In the genomic region with DNA sequence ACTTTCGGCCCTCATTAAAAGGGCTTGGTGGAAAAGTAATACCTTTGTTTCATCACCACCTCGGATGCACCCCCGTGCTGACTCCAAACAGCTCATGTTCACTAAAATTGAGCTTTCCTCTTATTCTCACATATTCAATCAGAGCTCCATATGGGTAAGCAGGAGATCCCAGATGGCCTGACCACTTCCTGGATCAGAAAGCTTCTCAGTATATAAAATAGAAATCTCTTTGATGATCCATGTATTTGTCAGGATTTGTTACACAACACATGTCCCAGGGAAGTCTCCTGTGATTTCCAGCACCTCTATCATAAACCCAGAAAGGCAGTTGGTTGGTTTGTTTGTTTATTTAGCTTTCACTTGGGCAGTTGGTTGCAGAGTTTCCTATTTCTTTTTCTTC, we compare ENCODE assay signal across 20 cellular contexts.
A peak's percentile ranks its signal among the peaks of the same experiment; 100 is the strongest.
DNase-seq lines count a peak whose midpoint lies in the region; ATAC-seq and TF ChIP-seq lines count a peak whose summit lies in the region.
"Had no signal": no experiment of that assay in that cellular context is flagged by ENCODE, and none has a peak within 500 bp of the region (broad histone marks: within the 10 kb centered on the region; RNA-seq: fewer than 3 reads in every experiment).

No MANE protein-coding gene starts in this region.

- peaks cover 26% of the 10 kb centered on the region for H3K4me1 Mint-ChIP-seq in MCF 10A (ENCODE audit: insufficient read depth, unreplicated experiment)
- H3K4me1 Mint-ChIP-seq: CD14-positive monocyte had no signal

- no peak overlapping the region for H3K9ac ChIP-seq in mammary epithelial cell (ENCODE audit: insufficient read depth, low read length)
- no peak overlapping the region for H3K9ac ChIP-seq in smooth muscle cell (ENCODE audit: low read depth)
- H3K9ac ChIP-seq: GM23248 had no signal

- WGBS in mammary epithelial cell (ENCODE audit: low coverage, missing lambda C conversion rate), result 86% methylated on average over 3 of the region's 3 CpGs
- 19% methylated on average over 3 of the region's 3 CpGs for WGBS in smooth muscle cell (ENCODE audit: low lambda C conversion rate)

- H3K4me2 ChIP-seq in mammary epithelial cell (ENCODE audit: insufficient read depth, low read depth, low read length) (no peak overlapping the region), smooth muscle cell (peak overlapping the region; percentile 62)

- BruUV-seq in MCF 10A (replicated peaks; lab: Mats Ljungman, UMichigan) (no TSS peak), mammary epithelial cell (replicated peaks; lab: Mats Ljungman, UMichigan) (no TSS peak)

- CTCF ChIA-PET in MCF 10A (lab: Yijun Ruan, JAX), result no interaction called here
- CTCF ChIA-PET in mammary epithelial cell (lab: Charles Lee; ENCODE audit: low non-redundant PET), result no interaction called here

- H2AFZ ChIP-seq in mammary epithelial cell (ENCODE audit: low read depth, low read length) (peak overlapping the region; percentile 40), smooth muscle cell (ENCODE audit: low read depth) (no peak overlapping the region)
- H2AFZ ChIP-seq: GM23248 had no signal

- intact Hi-C loops in MCF 10A (cut with micrococcal nuclease), result no loop called here
- intact Hi-C loops in breast epithelium (cut with DNase I; ENCODE audit: low total_unique reads), result no loop called here
- intact Hi-C loops in mammary epithelial cell (cut with micrococcal nuclease), result no loop called here

- no peak for ATAC-seq in HG02588 (IDR thresholded peaks at IDR 0.05; ENCODE audit: unreplicated experiment)

- no peaks in the 10 kb centered on the region for H3K9me3 ChIP-seq in breast epithelium
- H3K9me3 ChIP-seq in mammary epithelial cell (replicated peaks; ENCODE audit: insufficient read depth, low read length), result no peaks in the 10 kb centered on the region
- no peaks in the 10 kb centered on the region for H3K9me3 ChIP-seq in smooth muscle cell (replicated peaks; ENCODE audit: low read depth)

- H3K27me3 ChIP-seq in breast epithelium (no peaks in the 10 kb centered on the region), mammary epithelial cell (ENCODE audit: insufficient read depth, low read length) (no peaks in the 10 kb centered on the region), smooth muscle cell (ENCODE audit: low read depth) (no peaks in the 10 kb centered on the region)

- H3K27ac ChIP-seq in breast epithelium (no peak overlapping the region), mammary epithelial cell (ENCODE audit: insufficient read depth, low read depth, low read length) (no peak overlapping the region), smooth muscle cell (ENCODE audit: low read depth) (peak overlapping the region; percentile 80)
- H3K27ac ChIP-seq: GM23248, HL-60 had no signal

- dilution Hi-C loops in mammary epithelial cell (cut with HindIII; ENCODE audit: low sequenced_read_pairs), result no loop called here

- TF ChIP-seq POLR2A in breast epithelium (IDR thresholded peaks at IDR 0.05), result no peak

- H3K79me2 ChIP-seq in mammary epithelial cell (ENCODE audit: insufficient read depth, low read length) (no peaks in the 10 kb centered on the region), smooth muscle cell (ENCODE audit: low read depth) (peaks cover 6% of the 10 kb centered on the region)

- H3K9me3 Mint-ChIP-seq in MCF 10A (ENCODE audit: unreplicated experiment), result no peaks in the 10 kb centered on the region

- H3K27ac Mint-ChIP-seq in MCF 10A (ENCODE audit: low read depth, unreplicated experiment), result peak overlapping the region; percentile 13
- H3K27ac Mint-ChIP-seq: CD14-positive monocyte had no signal

- H3K36me3 ChIP-seq in breast epithelium, result no peaks in the 10 kb centered on the region
- H3K36me3 ChIP-seq in mammary epithelial cell (ENCODE audit: insufficient read depth, low read length), result no peaks in the 10 kb centered on the region
- no peaks in the 10 kb centered on the region for H3K36me3 ChIP-seq in smooth muscle cell (ENCODE audit: low read depth)

- in situ Hi-C loops in mammary epithelial cell (cut with MboI; ENCODE audit: low sequenced_read_pairs in 2 of 2), result no loop called here

- H3K36me3 Mint-ChIP-seq in MCF 10A (ENCODE audit: insufficient read depth, unreplicated experiment), result peaks cover 4% of the 10 kb centered on the region
- H3K36me3 Mint-ChIP-seq: CD14-positive monocyte had no signal

- peaks cover 11% of the 10 kb centered on the region for H3F3A ChIP-seq in smooth muscle cell (ENCODE audit: low read depth)

- peak; percentile 28 for DNase-seq in MCF 10A (ENCODE audit: unreplicated experiment)
- DNase-seq in breast epithelium (ENCODE audit: low spot score in 2 of 2), result no peak
- DNase-seq in mammary epithelial cell, result peak; percentile 61
- peak; percentile 38 for DNase-seq in kidney tubule cell (ENCODE audit: low spot score)
- no peak for DNase-seq in smooth muscle cell (lab: John Stamatoyannopoulos, UW; ENCODE audit: unreplicated experiment)
- no peak for DNase-seq in HT-29 (ENCODE audit: low spot score)
- DNase-seq in NCI-H128 (lab: John Stamatoyannopoulos, UW; ENCODE audit: unreplicated experiment), result no peak
- DNase-seq: COR-L47, DMS79 treated with DMSO at 0.1 percent for 48 hours, GF-D8, GM23248, KG1, MM.1S, NCI-H1105, NCI-H187, NCI-H748 treated with DMSO at 0.1 percent for 48 hours, SHP77 treated with DMSO at 0.1 percent for 48 hours had no signal

- H4K20me1 ChIP-seq in mammary epithelial cell (ENCODE audit: insufficient read depth, low read length) (no peaks in the 10 kb centered on the region), smooth muscle cell (ENCODE audit: low read depth) (no peaks in the 10 kb centered on the region)

- POLR2A ChIA-PET in MCF 10A (lab: Yijun Ruan, JAX), result interaction anchor here (0.9 to 1.2 kb wide), 2 partner anchors 11 to 886 kb away, joined by 3 to 4 read pairs; no protein-coding TSS in a partner anchor

- H3K4me1 ChIP-seq in breast epithelium, result no peaks in the 10 kb centered on the region
- peaks cover 19% of the 10 kb centered on the region for H3K4me1 ChIP-seq in mammary epithelial cell (ENCODE audit: insufficient read depth, low read length)
- H3K4me1 ChIP-seq in smooth muscle cell (ENCODE audit: low read depth), result peaks cover 10% of the 10 kb centered on the region

- no peaks in the 10 kb centered on the region for H3K27me3 Mint-ChIP-seq in MCF 10A (ENCODE audit: insufficient read depth, unreplicated experiment)

- no peak for TF ChIP-seq CTCF in MCF 10A (IDR thresholded peaks at IDR 0.05; ENCODE audit: unreplicated experiment)
- TF ChIP-seq CTCF in breast epithelium (IDR thresholded peaks at IDR 0.05), result no peak
- TF ChIP-seq CTCF in mammary epithelial cell (conservative IDR thresholded peaks at IDR 0.05 in 1 of 2, IDR thresholded peaks at IDR 0.05 in 1 of 2; ENCODE audit: extremely low read depth in 1 of 2, insufficient read depth in 1 of 2, low read depth in 1 of 2, low read length in 2 of 2), result no peak
- TF ChIP-seq CTCF in smooth muscle cell (IDR thresholded peaks at IDR 0.05; ENCODE audit: borderline replicate concordance, insufficient read depth, poor library complexity, severe bottlenecking), result no peak

- H3K4me3 Mint-ChIP-seq in MCF 10A (ENCODE audit: unreplicated experiment), result no peak overlapping the region
- H3K4me3 Mint-ChIP-seq: CD14-positive monocyte had no signal

- H3K4me3 ChIP-seq in breast epithelium (no peak overlapping the region), mammary epithelial cell (replicated peaks in 1 of 3; ENCODE audit: insufficient read depth in 1 of 3, low read depth in 2 of 3, low read length in 3 of 3) (no peak overlapping the region), smooth muscle cell (no peak overlapping the region)
- H3K4me3 ChIP-seq: GM23248 had no signal

Comparison
In these comparisons a context has a peak if more than half of its experiments do, and no peak if none do; other contexts are left out.
1. DNase-seq: peak in MCF 10A (single experiment), mammary epithelial cell (single experiment) and kidney tubule cell (single experiment); none in breast epithelium (0 of 2), smooth muscle cell (single experiment), HT-29 (single experiment) and NCI-H128 (single experiment).